21 cellular contexts compared by ENCODE assay signal in genomic region chr7:22597845-22598244, GRCh38.
DNase-seq lines count a peak whose midpoint lies in the region; ATAC-seq, FAIRE-seq and TF ChIP-seq lines count a peak whose summit lies in the region.
"Had no signal": no experiment of that assay in that cellular context is flagged by ENCODE, and none has a peak within 500 bp of the region (broad histone marks: within the 10 kb centered on the region; RNA-seq: fewer than 3 reads in every experiment).

No MANE protein-coding gene starts in this region.

- no peaks in the 10 kb centered on the region for H3K9me1 ChIP-seq in endothelial cell of umbilical vein (replicated peaks; ENCODE audit: control insufficient read depth, extremely low read depth, insufficient read depth, low read length)

- TF ChIP-seq CTCF in Panc1 (IDR thresholded peaks at IDR 0.05) = no peak
- TF ChIP-seq CTCF in endothelial cell of umbilical vein (IDR thresholded peaks at IDR 0.05; ENCODE audit: extremely low read depth in 1 of 2, insufficient read depth in 1 of 2, low read depth in 1 of 2, low read length in 2 of 2) = no peak
- TF ChIP-seq CTCF in osteoblast (IDR thresholded peaks at IDR 0.05; ENCODE audit: extremely low read depth, low read depth, low read length) = no peak
- TF ChIP-seq CTCF in body of pancreas (IDR thresholded peaks at IDR 0.05) = no peak

- H2AFZ ChIP-seq in endothelial cell of umbilical vein (ENCODE audit: low read depth, low read length) (no peak overlapping the region), osteoblast (ENCODE audit: low read length) (no peak overlapping the region)

- peak overlapping the region; percentile 48 for H3K9ac ChIP-seq in endothelial cell of umbilical vein (replicated peaks; ENCODE audit: extremely low read depth, insufficient read depth, low read length)
- H3K9ac ChIP-seq: BLaER1 treated with 17β-estradiol and CSF1 and Interleukin-3, amounts not matched to agents 10 nM and 100 nM had no signal

- DNase-seq in ELR (ENCODE audit: low read depth) (peak; percentile 96), Panc1 (ENCODE audit: low read depth, low spot score) (peak; percentile 36), endothelial cell of umbilical vein (ENCODE audit: low read depth, low spot score) (peak; percentile 75), osteoblast (ENCODE audit: insufficient read length, low spot score, missing footprints) (peak; percentile 45), body of pancreas (no peak), glomerular visceral epithelial cell (ENCODE audit: extremely low spot score) (no peak)
- DNase-seq: activated CD8-positive, alpha-beta T cell treated with anti-CD3 and anti-CD28 coated beads, Interleukin-2, amount 10 ng/mL, durations not matched to agents 7 days and 5 days; colonic mucosa; hippocampal formation; KBM-7; kidney glomerular epithelial cell; NCI-H1105 treated with DMSO at 0.1 percent for 48 hours; NCI-H2171 treated with DMSO at 0.1 percent for 48 hours; occipital lobe; stimulated activated CD4-positive, alpha-beta T cell treated with anti-CD3 and anti-CD28 coated beads, Interleukin-4, amount 100 ng/mL, for 4 hours; T-helper 1 cell had no signal

- no peak for TF ChIP-seq POLR2A in endothelial cell of umbilical vein (IDR thresholded peaks at IDR 0.05; ENCODE audit: low read depth, low read length)
- TF ChIP-seq POLR2A in body of pancreas (IDR thresholded peaks at IDR 0.05) = no peak

- intact Hi-C loops in Panc1 (cut with micrococcal nuclease; ENCODE audit: unreplicated experiment) (no loop called here), endothelial cell of umbilical vein (cut with micrococcal nuclease) (loop anchor here (1.0 kb wide), 1 partner anchor 8 kb away; no protein-coding TSS in a partner anchor), body of pancreas (cut with DNase I) (no loop called here)

- WGBS in body of pancreas, 2 donors = 87 to 89% methylated on average over 3 of the region's 3 CpGs

- FAIRE-seq in endothelial cell of umbilical vein (lab: Jason Lieb, UNC) = peak; percentile 82

- H3K4me3 ChIP-seq in Panc1 (ENCODE audit: low read depth in 2 of 2, low read length in 2 of 2) (no peak overlapping the region), endothelial cell of umbilical vein (replicated peaks in 1 of 3; ENCODE audit: insufficient read depth in 1 of 3, low read depth in 1 of 3, low read length in 3 of 3) (no peak overlapping the region), osteoblast (ENCODE audit: insufficient read depth, low read length) (no peak overlapping the region), body of pancreas (no peak overlapping the region)
- H3K4me3 ChIP-seq: BLaER1 treated with 17β-estradiol and CSF1 and Interleukin-3, amounts not matched to agents 10 nM and 100 nM; colonic mucosa; thoracic aorta had no signal

- H3K36me3 ChIP-seq in Panc1 (ENCODE audit: control insufficient read depth, insufficient read depth, low read length) = no peaks in the 10 kb centered on the region
- H3K36me3 ChIP-seq in endothelial cell of umbilical vein (ENCODE audit: control insufficient read depth in 2 of 2, extremely low read depth in 1 of 2, insufficient read depth in 2 of 2, low read length in 2 of 2) = no peaks in the 10 kb centered on the region
- no peaks in the 10 kb centered on the region for H3K36me3 ChIP-seq in osteoblast (ENCODE audit: insufficient read depth, low read length)
- no peaks in the 10 kb centered on the region for H3K36me3 ChIP-seq in body of pancreas (replicated peaks in 1 of 2; ENCODE audit: insufficient read depth in 1 of 2, low read depth in 2 of 2)
- H3K36me3 ChIP-seq: colonic mucosa, thoracic aorta had no signal

- dilution Hi-C loops in endothelial cell of umbilical vein (cut with MboI; ENCODE audit: extremely low pct_ligation_motif_present, low sequenced_read_pairs) = no loop called here

- no peaks in the 10 kb centered on the region for H3K79me2 ChIP-seq in endothelial cell of umbilical vein (ENCODE audit: control insufficient read depth, insufficient read depth, low read length)
- H3K79me2 ChIP-seq in osteoblast (ENCODE audit: insufficient read depth, low read length) = no peaks in the 10 kb centered on the region

- H3K27me3 ChIP-seq in Panc1 (ENCODE audit: control insufficient read depth, insufficient read depth, low read length) (no peaks in the 10 kb centered on the region), endothelial cell of umbilical vein (ENCODE audit: control insufficient read depth in 2 of 2, insufficient read depth in 2 of 2, low read length in 2 of 2) (no peaks in the 10 kb centered on the region), osteoblast (ENCODE audit: insufficient read depth, low read length) (no peaks in the 10 kb centered on the region), body of pancreas (no peaks in the 10 kb centered on the region)
- H3K27me3 ChIP-seq: BLaER1 treated with 17β-estradiol and CSF1 and Interleukin-3, amounts not matched to agents 10 nM and 100 nM; colonic mucosa had no signal

- in situ Hi-C loops in Panc1 (cut with HindIII; ENCODE audit: low pct_unique_long_range_greater_than_20kb, low sequenced_read_pairs) = no loop called here

- no TSS peak for BruUV-seq in Panc1 (replicated peaks; lab: Mats Ljungman, UMichigan)
- no TSS peak for BruUV-seq in endothelial cell of umbilical vein (replicated peaks; lab: Mats Ljungman, UMichigan)

- 0 out of 2 replicates have a peak, but pooled peaks cover 3% of the 10 kb centered on the region for H3K4me1 ChIP-seq in Panc1 (ENCODE audit: control insufficient read depth, insufficient read depth, low read length)
- peaks cover 39% of the 10 kb centered on the region for H3K4me1 ChIP-seq in endothelial cell of umbilical vein (ENCODE audit: control insufficient read depth, extremely low read depth, insufficient read depth, low read length)
- H3K4me1 ChIP-seq in osteoblast (ENCODE audit: insufficient read depth, low read length) = peaks cover 19% of the 10 kb centered on the region
- no peaks in the 10 kb centered on the region for H3K4me1 ChIP-seq in body of pancreas
- H3K4me1 ChIP-seq: colonic mucosa had no signal

- H3K27ac ChIP-seq in Panc1 (ENCODE audit: low read length) (no peak overlapping the region), endothelial cell of umbilical vein (ENCODE audit: insufficient read depth, low read depth, low read length) (peak overlapping the region; percentile 89), osteoblast (ENCODE audit: low read depth, low read length) (peak overlapping the region; percentile 93), body of pancreas (no peak overlapping the region)
- H3K27ac ChIP-seq: colonic mucosa, thoracic aorta had no signal

- POLR2A ChIA-PET in Panc1 (lab: Charles Lee) = no interaction called here
- POLR2A ChIA-PET in endothelial cell of umbilical vein (lab: Charles Lee) = no interaction called here

- ATAC-seq in Panc1 (no peak), HG03175 (IDR thresholded peaks at IDR 0.05; ENCODE audit: unreplicated experiment) (no peak), HG02678 (IDR thresholded peaks at IDR 0.05; ENCODE audit: unreplicated experiment) (no peak), body of pancreas (no peak)
- ATAC-seq: activated CD8-positive, alpha-beta T cell treated with anti-CD3 and anti-CD28 coated beads, Interleukin-2, amount 10 ng/mL, durations not matched to agents 7 days and 5 days; sciatic nerve had no signal

- H4K20me1 ChIP-seq in endothelial cell of umbilical vein (replicated peaks; ENCODE audit: control insufficient read depth, extremely low read depth, insufficient read depth, low read length) (no peaks in the 10 kb centered on the region), osteoblast (ENCODE audit: insufficient read depth, low read length) (no peaks in the 10 kb centered on the region)
- H4K20me1 ChIP-seq: BLaER1 treated with 17β-estradiol and CSF1 and Interleukin-3, amounts not matched to agents 10 nM and 100 nM had no signal

- H3K4me2 ChIP-seq in endothelial cell of umbilical vein (ENCODE audit: insufficient read depth, low read length) = peak overlapping the region; percentile 53
- no peak overlapping the region for H3K4me2 ChIP-seq in osteoblast (ENCODE audit: insufficient read depth, low read length)

- H3K9me3 ChIP-seq in Panc1 (ENCODE audit: control insufficient read depth, insufficient read depth, low read depth, low read length) (no peaks in the 10 kb centered on the region), endothelial cell of umbilical vein (replicated peaks; ENCODE audit: control insufficient read depth, insufficient read depth, low read length) (no peaks in the 10 kb centered on the region), osteoblast (ENCODE audit: low read depth, low read length) (no peaks in the 10 kb centered on the region), body of pancreas (no peaks in the 10 kb centered on the region)
- H3K9me3 ChIP-seq: colonic mucosa, thoracic aorta had no signal

- CTCF ChIA-PET in Panc1 (lab: Charles Lee) = no interaction called here
- CTCF ChIA-PET in endothelial cell of umbilical vein (lab: Charles Lee) = interaction anchor here (1.6 kb wide), 1 partner anchor 130 kb away, joined by 11 read pairs; the partner anchor contains the start of gene IL6

TF ChIP-seq in endothelial cell of umbilical vein, 7 proteins besides CTCF, POLR2A, EP300 and RAD21:
- TF ChIP-seq MAX (IDR thresholded peaks at IDR 0.05; ENCODE audit: insufficient read depth, insufficient read length) (no peak), MYC (IDR thresholded peaks at IDR 0.05; ENCODE audit: low read depth, low read length) (no peak), EZH2 (IDR thresholded peaks at IDR 0.05; ENCODE audit: borderline replicate concordance, low read depth, low read length, severe bottlenecking) (no peak), GATA2 (IDR thresholded peaks at IDR 0.05; ENCODE audit: insufficient read depth, insufficient read length, low read depth, low read length) (peak; percentile 18), FOS (IDR thresholded peaks at IDR 0.05; ENCODE audit: borderline replicate concordance, insufficient read depth, low read length) (peak; percentile 74), JUN (IDR thresholded peaks at IDR 0.05; ENCODE audit: borderline replicate concordance, insufficient read depth, insufficient read length, low read depth) (peak; percentile 73), POLR2AphosphoS5 (IDR thresholded peaks at IDR 0.05; ENCODE audit: insufficient read depth, low read depth, low read length) (no peak)

Comparison
In these comparisons a context has a peak if more than half of its experiments do, and no peak if none do; other contexts are left out.
1. DNase-seq: peak in ELR (single experiment), Panc1 (single experiment), endothelial cell of umbilical vein (single experiment) and osteoblast (single experiment); none in body of pancreas (0 of 4) and glomerular visceral epithelial cell (single experiment).
2. H3K27ac ChIP-seq: peak in endothelial cell of umbilical vein (single experiment) and osteoblast (single experiment); none in Panc1 (single experiment) and body of pancreas (0 of 4).